Comparison of ENCODE assay signal across 26 cellular contexts in genomic region chr14:66109426-66109825, GRCh38.
A peak's percentile ranks its signal among the peaks of the same experiment; 100 is the strongest.
DNase-seq lines count a peak whose midpoint lies in the region; ATAC-seq and TF ChIP-seq lines count a peak whose summit lies in the region.
"Had no signal": no experiment of that assay in that cellular context is flagged by ENCODE, and none has a peak within 500 bp of the region (broad histone marks: within the 10 kb centered on the region; RNA-seq: fewer than 3 reads in every experiment).

No MANE protein-coding gene starts in this region.

- H3K9me2 ChIP-seq in HCT116 (ENCODE audit: insufficient read depth), result no peaks in the 10 kb centered on the region

- H3K9me3 ChIP-seq in HCT116 (ENCODE audit: control insufficient read depth in 1 of 2, insufficient read depth in 1 of 2, low read depth in 1 of 2, low read length in 2 of 2), result no peaks in the 10 kb centered on the region

- H3K4me3 Mint-ChIP-seq in type B pancreatic cell, result no peak overlapping the region
- H3K4me3 Mint-ChIP-seq: CD4-positive, alpha-beta memory T cell; T-cell had no signal

- no peaks in the 10 kb centered on the region for H3K27me3 ChIP-seq in HCT116 (ENCODE audit: insufficient read depth, low read length)

- CTCF ChIA-PET in HCT116 (lab: Charles Lee), result no interaction called here

- no peak overlapping the region for H3K4me3 ChIP-seq in HCT116 (replicated peaks in 1 of 2; ENCODE audit: low read depth in 1 of 2, low read length in 2 of 2)
- H3K4me3 ChIP-seq in epithelial cell of proximal tubule (ENCODE audit: low read depth, low read length), result no peak overlapping the region
- H3K4me3 ChIP-seq: GM23248 had no signal

- DNase-seq in HCT116 (ENCODE audit: low read depth, low spot score), result no peak
- no peak for DNase-seq in epithelial cell of proximal tubule (ENCODE audit: low read depth)
- DNase-seq in type B pancreatic cell (ENCODE audit: extremely low spot score, unreplicated experiment), result no peak
- DNase-seq in NCI-H2196 (lab: John Stamatoyannopoulos, UW; ENCODE audit: unreplicated experiment), result no peak
- no peak for DNase-seq in HuH-7 (ENCODE audit: low spot score)
- DNase-seq in ecto neural progenitor cell (ENCODE audit: low spot score), result no peak
- DNase-seq: C1 segment of cervical spinal cord; CD4-positive, alpha-beta memory T cell; COR-L47; DMS79 treated with DMSO at 0.1 percent for 48 hours; GF-D8; GM23248; HCEC 1CT; Karpas-422; NCI-H1105 treated with DMSO at 0.1 percent for 48 hours; NCI-H146; NCI-H2029; NCI-H2227 treated with DMSO at 0.1 percent for 48 hours; NCI-H69; SHP77; T-cell had no signal

- intact Hi-C loops in HCT116 (cut with micrococcal nuclease), result no loop called here

- H3K4me2 ChIP-seq in HCT116 (ENCODE audit: low read length), result no peak overlapping the region

- H3K9ac ChIP-seq in HCT116 (ENCODE audit: low read length), result no peak overlapping the region
- H3K9ac ChIP-seq: GM23248 had no signal

- H3K27ac Mint-ChIP-seq in type B pancreatic cell, result no peak overlapping the region
- H3K27ac Mint-ChIP-seq: CD4-positive, alpha-beta memory T cell; T-cell had no signal

- no TSS peak for BruUV-seq in HCT116 (replicated peaks; lab: Mats Ljungman, UMichigan)

- ATAC-seq in HCT116, result peak; percentile 83
- no peak for ATAC-seq in GM18498 (IDR thresholded peaks at IDR 0.05; ENCODE audit: unreplicated experiment)
- ATAC-seq: Panc1, T-cell had no signal

- RAD21 ChIA-PET in HCT116 (lab: Charles Lee; ENCODE audit: low non-redundant PET in 1 of 2, low total read pairs in 2 of 2, uncharacterized antibody in 2 of 2, unreplicated experiment in 2 of 2), result no interaction called here

- POLR2A ChIA-PET in HCT116 (lab: Charles Lee), result no interaction called here

- no peak overlapping the region for H3K27ac ChIP-seq in HCT116 (ENCODE audit: low read depth, low read length)
- H3K27ac ChIP-seq: GM23248, HL-60, RWPE1 had no signal

- peaks cover 6% of the 10 kb centered on the region for H3K27me3 Mint-ChIP-seq in type B pancreatic cell

- H3K36me3 Mint-ChIP-seq in type B pancreatic cell, result peaks cover 3% of the 10 kb centered on the region
- H3K36me3 Mint-ChIP-seq: CD4-positive, alpha-beta memory T cell; T-cell had no signal

- H3K9me3 Mint-ChIP-seq in type B pancreatic cell, result peaks cover 7% of the 10 kb centered on the region
- H3K9me3 Mint-ChIP-seq: T-cell had no signal

- no peak for TF ChIP-seq RAD21 in HCT116 (IDR thresholded peaks at IDR 0.05; ENCODE audit: low read depth)

- H2AFZ ChIP-seq in HCT116 (ENCODE audit: low read depth, low read length, poor library complexity, severe bottlenecking), result no peak overlapping the region
- H2AFZ ChIP-seq: GM23248 had no signal

- TF ChIP-seq POLR2A in HCT116 (IDR thresholded peaks at IDR 0.05; ENCODE audit: borderline replicate concordance, extremely low read depth, insufficient read depth, insufficient read length), result no peak

- H3K79me2 ChIP-seq in HCT116 (ENCODE audit: insufficient read depth, low read length), result no peaks in the 10 kb centered on the region

- H3K4me1 ChIP-seq in HCT116 (ENCODE audit: control insufficient read depth in 1 of 2, insufficient read depth in 2 of 2, low read length in 2 of 2), result peaks cover 6 to 9% of the 10 kb centered on the region in 2 experiments

- peaks cover 4% of the 10 kb centered on the region for H3K4me1 Mint-ChIP-seq in type B pancreatic cell (ENCODE audit: unreplicated experiment)
- H3K4me1 Mint-ChIP-seq: T-cell had no signal

- no peaks in the 10 kb centered on the region for H3K36me3 ChIP-seq in HCT116 (ENCODE audit: control insufficient read depth in 1 of 2, insufficient read depth in 2 of 2, low read length in 2 of 2)

- peak; percentile 28; the same call in 1 of the 3 replicates for TF ChIP-seq CTCF in GM12872 (IDR thresholded peaks at IDR 0.05; ENCODE audit: insufficient read depth, low read depth, low read length)
- TF ChIP-seq CTCF in HCT116 (IDR thresholded peaks at IDR 0.05 in 2 of 3, conservative IDR thresholded peaks at IDR 0.05 in 1 of 3; ENCODE audit: borderline replicate concordance in 1 of 3, insufficient read depth in 1 of 3, low read depth in 2 of 3, low read length in 2 of 3), result peak in 2 of 3 experiments; percentile 25 to 32; a peak in 3 of 6 replicates
- TF ChIP-seq CTCF in epithelial cell of proximal tubule (conservative IDR thresholded peaks at IDR 0.05; ENCODE audit: low read depth, low read length), result peak; percentile 8
- peak; percentile 14 for TF ChIP-seq CTCF in type B pancreatic cell (conservative IDR thresholded peaks at IDR 0.05)

- no peaks in the 10 kb centered on the region for H4K20me1 ChIP-seq in HCT116 (ENCODE audit: insufficient read depth)

TF ChIP-seq in HCT116, 20 proteins besides CTCF, POLR2A, EP300 and RAD21:
- TF ChIP-seq SRF (IDR thresholded peaks at IDR 0.05; ENCODE audit: low read depth) (no peak), MAX (IDR thresholded peaks at IDR 0.05) (no peak)
